In genomic region chr20:51661609-51662178, GRCh38 we compare ENCODE assay signal across 1 cellular context.
TF ChIP-seq lines count a peak whose summit lies in the region.

No MANE protein-coding gene starts in this region.

TF ChIP-seq in HepG2, 621 proteins besides CTCF, POLR2A, EP300 and RAD21 (continued from another document and continues in another):
- no peak for TF ChIP-seq ZNF704 (CRISPR knock-in tag; IDR thresholded peaks at IDR 0.05; ENCODE audit: borderline replicate concordance)
- no peak for TF ChIP-seq ZNF281 (CRISPR knock-in tag; IDR thresholded peaks at IDR 0.05; ENCODE audit: borderline replicate concordance)
- TF ChIP-seq MAFF (IDR thresholded peaks at IDR 0.05; ENCODE audit: low read depth, low read length): peak; percentile 47; the same call in 1 of the 2 replicates
- TF ChIP-seq THRA (CRISPR knock-in tag; IDR thresholded peaks at IDR 0.05; ENCODE audit: borderline replicate concordance): peak; percentile 96
- peak; percentile 95 for TF ChIP-seq ARID3A (IDR thresholded peaks at IDR 0.05; ENCODE audit: low read depth, low read length)
- TF ChIP-seq HIC2 (CRISPR knock-in tag; IDR thresholded peaks at IDR 0.05; ENCODE audit: low read depth): no peak
- no peak for TF ChIP-seq NPAS2 (CRISPR knock-in tag; IDR thresholded peaks at IDR 0.05; ENCODE audit: borderline replicate concordance)
- no peak for TF ChIP-seq ZNF512 (CRISPR knock-in tag; IDR thresholded peaks at IDR 0.05)
- no peak for TF ChIP-seq ZNF414 (CRISPR knock-in tag; IDR thresholded peaks at IDR 0.05)
- no peak for TF ChIP-seq SNAPC4 (CRISPR knock-in tag; IDR thresholded peaks at IDR 0.05)
- TF ChIP-seq POLR2AphosphoS5 (IDR thresholded peaks at IDR 0.05; ENCODE audit: low read depth, low read length): no peak
- TF ChIP-seq KDM5A (IDR thresholded peaks at IDR 0.05; ENCODE audit: borderline replicate concordance, low read length): no peak
- TF ChIP-seq FOXP4 (CRISPR knock-in tag; IDR thresholded peaks at IDR 0.05): peak; percentile 84
- TF ChIP-seq ERF (CRISPR knock-in tag; IDR thresholded peaks at IDR 0.05): 0 out of 2 replicates have a peak, but pooled peaks have one; percentile 19
- no peak for TF ChIP-seq RBAK (CRISPR knock-in tag; IDR thresholded peaks at IDR 0.05)
- TF ChIP-seq ZNF678 (CRISPR knock-in tag; IDR thresholded peaks at IDR 0.05): no peak
- TF ChIP-seq ZSCAN5A (CRISPR knock-in tag; IDR thresholded peaks at IDR 0.05; ENCODE audit: borderline replicate concordance): no peak
- no peak for TF ChIP-seq ZFP82 (CRISPR knock-in tag; IDR thresholded peaks at IDR 0.05; ENCODE audit: borderline replicate concordance)
- TF ChIP-seq ZNF614 (CRISPR knock-in tag; IDR thresholded peaks at IDR 0.05; ENCODE audit: borderline replicate concordance): peak; percentile 69; the same call in 1 of the 2 replicates
- TF ChIP-seq CSRNP2 (CRISPR knock-in tag; conservative IDR thresholded peaks at IDR 0.05; ENCODE audit: low read depth): no peak
- TF ChIP-seq ZMYM2 (CRISPR knock-in tag; IDR thresholded peaks at IDR 0.05): no peak
- TF ChIP-seq PITX1 (CRISPR knock-in tag; IDR thresholded peaks at IDR 0.05): no peak
- TF ChIP-seq ZNF543 (CRISPR knock-in tag; IDR thresholded peaks at IDR 0.05): no peak
- TF ChIP-seq SAFB2 (CRISPR knock-in tag; IDR thresholded peaks at IDR 0.05; ENCODE audit: borderline replicate concordance, low read depth): no peak
- TF ChIP-seq U2AF1 (optimal IDR thresholded peaks at IDR 0.05; ENCODE audit: low read depth, low read length): no peak
- TF ChIP-seq RXRB (CRISPR knock-in tag; IDR thresholded peaks at IDR 0.05; ENCODE audit: borderline replicate concordance): peak; percentile 96
- TF ChIP-seq MLX (CRISPR knock-in tag; IDR thresholded peaks at IDR 0.05): 0 out of 2 replicates have a peak, but pooled peaks have one; percentile 48
- TF ChIP-seq MED13 (CRISPR knock-in tag; IDR thresholded peaks at IDR 0.05): no peak
- peak; percentile 66; the same call in 1 of the 2 replicates for TF ChIP-seq JUND (CRISPR knock-in tag; IDR thresholded peaks at IDR 0.05)
- no peak for TF ChIP-seq ZNF547 (CRISPR knock-in tag; IDR thresholded peaks at IDR 0.05)
- no peak for TF ChIP-seq ZBTB7A (CRISPR knock-in tag; IDR thresholded peaks at IDR 0.05)
- TF ChIP-seq SOX6 (IDR thresholded peaks at IDR 0.05): no peak
- TF ChIP-seq SOX6 (CRISPR knock-in tag; IDR thresholded peaks at IDR 0.05): peak; percentile 57; the same call in 1 of the 2 replicates
- no peak for TF ChIP-seq ZNF292 (CRISPR knock-in tag; IDR thresholded peaks at IDR 0.05; ENCODE audit: borderline replicate concordance, low read depth)
